Comparison of ENCODE assay signal across 8 cellular contexts in the genomic region with DNA sequence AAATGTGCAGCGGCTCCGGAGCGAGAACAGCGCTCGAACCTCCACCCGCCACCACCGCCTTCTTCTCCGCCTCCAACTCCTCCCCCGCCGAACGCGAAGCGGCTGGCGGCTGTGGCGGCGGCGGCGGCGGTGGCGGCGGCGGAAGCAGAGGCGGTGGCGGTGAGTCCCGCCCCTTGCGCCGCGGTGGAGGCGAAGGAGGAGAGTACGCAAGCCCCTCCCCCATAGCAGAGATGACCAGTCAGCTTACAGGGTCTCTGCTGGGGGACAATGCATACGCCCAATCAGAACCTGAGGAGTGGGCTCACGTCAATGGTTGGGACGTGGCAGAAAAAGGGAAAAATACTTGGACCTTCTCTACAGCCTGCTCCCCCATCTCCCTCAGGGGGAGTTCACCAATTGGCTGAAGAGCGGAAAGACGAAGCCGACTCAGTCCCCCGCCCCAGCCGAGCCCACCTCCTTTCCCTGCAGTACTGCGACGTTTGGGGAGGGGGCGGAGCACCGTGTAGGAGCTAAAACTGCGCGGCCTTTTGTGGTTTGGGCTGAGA.
A peak's percentile ranks its signal among the peaks of the same experiment; 100 is the strongest.
DNase-seq lines count a peak whose midpoint lies in the region; ATAC-seq and TF ChIP-seq lines count a peak whose summit lies in the region.

A gene with protein sequence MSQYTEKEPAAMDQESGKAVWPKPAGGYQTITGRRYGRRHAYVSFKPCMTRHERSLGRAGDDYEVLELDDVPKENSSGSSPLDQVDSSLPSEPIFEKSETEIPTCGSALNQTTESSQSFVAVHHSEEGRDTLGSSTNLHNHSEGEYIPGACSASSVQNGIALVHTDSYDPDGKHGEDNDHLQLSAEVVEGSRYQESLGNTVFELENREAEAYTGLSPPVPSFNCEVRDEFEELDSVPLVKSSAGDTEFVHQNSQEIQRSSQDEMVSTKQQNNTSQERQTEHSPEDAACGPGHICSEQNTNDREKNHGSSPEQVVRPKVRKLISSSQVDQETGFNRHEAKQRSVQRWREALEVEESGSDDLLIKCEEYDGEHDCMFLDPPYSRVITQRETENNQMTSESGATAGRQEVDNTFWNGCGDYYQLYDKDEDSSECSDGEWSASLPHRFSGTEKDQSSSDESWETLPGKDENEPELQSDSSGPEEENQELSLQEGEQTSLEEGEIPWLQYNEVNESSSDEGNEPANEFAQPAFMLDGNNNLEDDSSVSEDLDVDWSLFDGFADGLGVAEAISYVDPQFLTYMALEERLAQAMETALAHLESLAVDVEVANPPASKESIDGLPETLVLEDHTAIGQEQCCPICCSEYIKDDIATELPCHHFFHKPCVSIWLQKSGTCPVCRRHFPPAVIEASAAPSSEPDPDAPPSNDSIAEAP (minus strand): TSS at position 131 of the 545 bp plus-strand sequence. CDS start 26,541 bp downstream, outside the sequence.

- peak within 1 kb of the TSS; percentile 70 for H3K4me3 ChIP-seq in AG09309 (ENCODE audit: control insufficient read depth, low read depth, low read length)

- TF ChIP-seq CTCF in AG09309 (IDR thresholded peaks at IDR 0.05; ENCODE audit: control insufficient read depth, insufficient read depth, low read depth, low read length, missing control alignments): peak; percentile 33

- DNase-seq in AG09309 (ENCODE audit: low read depth): peak; percentile 100
- peak; percentile 99 for DNase-seq in NCI-H446 treated with DMSO at 0.1 percent for 48 hours (lab: John Stamatoyannopoulos, UW)
- peak; percentile 100 for DNase-seq in cerebellar cortex (ENCODE audit: low spot score)
- peak; percentile 100 for DNase-seq in iris pigment epithelial cell (ENCODE audit: low read depth)
- DNase-seq in stimulated activated CD4-positive, alpha-beta T cell treated with anti-CD3 and anti-CD28 coated beads, Interleukin-12 subunit alpha, Interleukin-12 subunit beta, amount 100 ng/mL, for 24 hours (ENCODE audit: low read depth in 2 of 2): peak; percentile 91 to 96

- peak; percentile 77 for ATAC-seq in GM19025 (IDR thresholded peaks at IDR 0.05; ENCODE audit: low read depth, unreplicated experiment)
- peak; percentile 77 for ATAC-seq in HG03354 (IDR thresholded peaks at IDR 0.05; ENCODE audit: poor library complexity, severe bottlenecking, unreplicated experiment)
- peak; percentile 88 for ATAC-seq in activated CD4-positive, CD25-positive, alpha-beta regulatory T cell treated with anti-CD3 and anti-CD28 coated beads, Interleukin-2, amount 50 U/mL, for 24 hours

Comparison
In these comparisons a context has a peak if more than half of its experiments do, and no peak if none do; other contexts are left out.
1. Peak in every context shown above with its lines: DNase-seq, ATAC-seq and H3K4me3 ChIP-seq.